ENCODE assay signal across 8 cellular contexts in genomic region chr11:62613275-62613864, GRCh38. TPM values are rescaled to one million over a fixed set of nuclear protein-coding genes. Genes with fewer than 3 reads are reported as not detected.
DNase-seq lines count a peak whose midpoint lies in the region; ATAC-seq and TF ChIP-seq lines count a peak whose summit lies in the region.

No MANE protein-coding gene starts in this region.

- no TSS peak for BruUV-seq in OCI-LY7 (replicated peaks; lab: Mats Ljungman, UMichigan)

- intact Hi-C loops in CD14-positive monocyte (cut with micrococcal nuclease) (loop anchor here in 1 of 2 donors (10.0 kb wide), 1 partner anchor 241 kb away; no protein-coding TSS in a partner anchor), OCI-LY7 (cut with micrococcal nuclease; ENCODE audit: unreplicated experiment) (loop anchor here (2.0 kb wide), 1 partner anchor 51 kb away; the partner anchor contains the start of genes C11orf98 and CSKMT)

- H3K36me3 Mint-ChIP-seq in CD14-positive monocyte (peaks cover 40 to 59% of the 10 kb centered on the region in 2 donors), endodermal cell (ENCODE audit: low read depth) (peaks cover 9% of the 10 kb centered on the region), neural progenitor cell (peaks cover 2% of the 10 kb centered on the region)

- H3K4me1 Mint-ChIP-seq in CD14-positive monocyte = peaks cover 23% of the 10 kb centered on the region
- peaks cover 22% of the 10 kb centered on the region for H3K4me1 Mint-ChIP-seq in endodermal cell
- H3K4me1 Mint-ChIP-seq in neural progenitor cell = peaks cover 25% of the 10 kb centered on the region

- peaks cover 0 to 2% (median 0%) of the 10 kb centered on the region in 3 donors for H3K27me3 Mint-ChIP-seq in CD14-positive monocyte (ENCODE audit: low read depth in 3 of 3)
- H3K27me3 Mint-ChIP-seq in endodermal cell (ENCODE audit: insufficient read depth) = no peaks in the 10 kb centered on the region
- peaks cover 4% of the 10 kb centered on the region for H3K27me3 Mint-ChIP-seq in neural progenitor cell (ENCODE audit: insufficient read depth, low read depth)

- H3K27me3 ChIP-seq in endodermal cell (ENCODE audit: control insufficient read depth, insufficient read depth, low read length, poor library complexity, severe bottlenecking) (no peaks in the 10 kb centered on the region), neural progenitor cell (peaks cover 13% of the 10 kb centered on the region)

- H3F3A ChIP-seq in neural progenitor cell (ENCODE audit: low read depth) = peaks cover 20% of the 10 kb centered on the region

- H3K4me3 Mint-ChIP-seq in CD14-positive monocyte (peak overlapping the region in 1 of 2 donors; percentile 66), endodermal cell (peak overlapping the region; percentile 74), neural progenitor cell (peak overlapping the region; percentile 81)

- H3K36me3 ChIP-seq in OCI-LY7 (ENCODE audit: insufficient read depth, low read length) (peaks cover 20% of the 10 kb centered on the region), endodermal cell (ENCODE audit: control insufficient read depth, insufficient read depth, low read length) (no peaks in the 10 kb centered on the region), neural progenitor cell (no peaks in the 10 kb centered on the region)

- H3K9ac ChIP-seq in endodermal cell (ENCODE audit: extremely low read depth, low read length, poor library complexity, severe bottlenecking) (no peak overlapping the region), neural progenitor cell (no peak overlapping the region)

- POLR2A ChIA-PET in OCI-LY7 (lab: Charles Lee) = interaction anchor here (0.5 kb wide), 1 partner anchor 22 kb away, joined by 4 read pairs; the partner anchor contains the start of gene TUT1

- no peak for ATAC-seq in GM18909 (IDR thresholded peaks at IDR 0.05; ENCODE audit: poor library complexity, unreplicated experiment)

- TF ChIP-seq CTCF in CD14-positive monocyte (IDR thresholded peaks at IDR 0.05) = no peak
- no peak for TF ChIP-seq CTCF in OCI-LY7 (conservative IDR thresholded peaks at IDR 0.05; ENCODE audit: low read length)
- TF ChIP-seq CTCF in endodermal cell (conservative IDR thresholded peaks at IDR 0.05) = no peak
- no peak for TF ChIP-seq CTCF in neural progenitor cell (IDR thresholded peaks at IDR 0.05)

- H2AFZ ChIP-seq in OCI-LY7 (ENCODE audit: low read length) (no peak overlapping the region), neural progenitor cell (replicated peaks) (no peak overlapping the region)

- DNase-seq in CD14-positive monocyte (ENCODE audit: low spot score) (no peak), OCI-LY7 (ENCODE audit: low spot score) (no peak), endodermal cell (no peak), neural progenitor cell (ENCODE audit: low spot score) (no peak), hepatic stellate cell (ENCODE audit: low spot score) (no peak), GDM1 (lab: John Stamatoyannopoulos, UW) (no peak), NCI-H2107 (lab: John Stamatoyannopoulos, UW) (no peak)

- peak overlapping the region; percentile 86; the same call in 1 of the 2 replicates for H3K4me2 ChIP-seq in OCI-LY7 (ENCODE audit: low read length)
- peak overlapping the region; percentile 81 for H3K4me2 ChIP-seq in neural progenitor cell

- H3K4me1 ChIP-seq in OCI-LY7 (ENCODE audit: insufficient read depth, low read length, poor library complexity, severe bottlenecking) (peaks cover 20% of the 10 kb centered on the region), endodermal cell (ENCODE audit: control insufficient read depth, insufficient read depth, low read length) (peaks cover 7% of the 10 kb centered on the region), neural progenitor cell (peaks cover 7% of the 10 kb centered on the region)

- CTCF ChIA-PET in OCI-LY7 (lab: Charles Lee; ENCODE audit: unreplicated experiment) = no interaction called here

- peak overlapping the region; percentile 8 to 85 (median 54) for H3K27ac Mint-ChIP-seq in CD14-positive monocyte
- H3K27ac Mint-ChIP-seq in endodermal cell = peak overlapping the region; percentile 91
- no peak overlapping the region for H3K27ac Mint-ChIP-seq in neural progenitor cell

- no peaks in the 10 kb centered on the region for H3K9me2 ChIP-seq in OCI-LY7 (ENCODE audit: insufficient read depth, low read length)

- H4K20me1 ChIP-seq in OCI-LY7 (ENCODE audit: insufficient read depth, low read length) (no peaks in the 10 kb centered on the region), neural progenitor cell (ENCODE audit: low read depth) (no peaks in the 10 kb centered on the region)

- H3K27ac ChIP-seq in OCI-LY7 (ENCODE audit: low read depth, low read length, poor library complexity, severe bottlenecking) (peak overlapping the region; percentile 61), endodermal cell (ENCODE audit: low read depth, low read length) (no peak overlapping the region), neural progenitor cell (no peak overlapping the region)

- H3K4me3 ChIP-seq in OCI-LY7 (ENCODE audit: low read depth, low read length, poor library complexity, severe bottlenecking) (no peak overlapping the region), endodermal cell (ENCODE audit: low read length) (no peak overlapping the region), neural progenitor cell (peak overlapping the region; percentile 94)

- WGBS in endodermal cell (ENCODE audit: insufficient coverage in 1 of 2, insufficient read length in 1 of 2), 2 experiments = 91 to 93% methylated on average over 13 to 23 of the region's 23 CpGs

- H3K79me2 ChIP-seq in OCI-LY7 (ENCODE audit: insufficient read depth, low read depth, low read length) (peaks cover 5% of the 10 kb centered on the region; the same call in 1 of the 2 replicates), neural progenitor cell (ENCODE audit: low read depth) (no peaks in the 10 kb centered on the region)

- peaks cover 0 to 2% (median 0%) of the 10 kb centered on the region in 7 donors for H3K9me3 Mint-ChIP-seq in CD14-positive monocyte
- H3K9me3 Mint-ChIP-seq in endodermal cell = no peaks in the 10 kb centered on the region
- H3K9me3 Mint-ChIP-seq in neural progenitor cell = no peaks in the 10 kb centered on the region

- H3K9me3 ChIP-seq in OCI-LY7 (ENCODE audit: low read length) = no peaks in the 10 kb centered on the region
- no peaks in the 10 kb centered on the region for H3K9me3 ChIP-seq in endodermal cell (ENCODE audit: control insufficient read depth, low read length)
- no peaks in the 10 kb centered on the region for H3K9me3 ChIP-seq in neural progenitor cell (ENCODE audit: low read depth)

RNA-seq across cellular contexts. Expression of gene ROM1, which starts 0.3 kb away (rescaled TPM):
- 1 to 10 TPM in 1 of 2 donors, under 1 TPM in 1; 0.51 to 1.4 TPM for polyA plus RNA-seq in CD14-positive monocyte
- 0.69 and 1.1 TPM in 2 replicates for total RNA-seq in OCI-LY7 (2014; rRNA removed; shearing (Covaris generic))
- total RNA-seq in OCI-LY7 (2022) (1.2 and 2.5 TPM in 2 replicates), endodermal cell (1 to 10 TPM in 1 of 2 donors, under 1 TPM in 1; 0.71 to 1.3 TPM), neural progenitor cell (ENCODE audit: low replicate concordance) (2.2 TPM in 1 of 2 replicates, not detected in the other)
- polyA plus RNA-seq in endodermal cell (2013, experiment 1 of 2) = 0.71 TPM
- 1.2 TPM for polyA plus RNA-seq in endodermal cell (2013, experiment 2 of 2)

RNA-seq across cellular contexts. Expression of gene EML3, which starts 0.8 kb away (rescaled TPM):
- polyA plus RNA-seq in CD14-positive monocyte = 10 to 100 TPM in 1 of 2 donors, 1 to 10 TPM in 1; 7.2 to 10.6 TPM
- 41.2 and 52.8 TPM in 2 replicates for total RNA-seq in OCI-LY7 (2014; rRNA removed; shearing (Covaris generic))
- 81.6 and 92.6 TPM in 2 replicates for total RNA-seq in OCI-LY7 (2022)
- 10 to 100 TPM; 51.5 to 57.7 TPM for total RNA-seq in endodermal cell
- 27.2 TPM for polyA plus RNA-seq in endodermal cell (2013, experiment 1 of 2)
- 23.1 TPM for polyA plus RNA-seq in endodermal cell (2013, experiment 2 of 2)
- 4.0 and 26.6 TPM in 2 replicates for total RNA-seq in neural progenitor cell (ENCODE audit: low replicate concordance)

RNA-seq across cellular contexts. Expression of gene B3GAT3, which starts 8.4 kb away (rescaled TPM):
- polyA plus RNA-seq in CD14-positive monocyte = 10 to 100 TPM; 18.5 to 19.0 TPM
- 55.8 and 74.3 TPM in 2 replicates for total RNA-seq in OCI-LY7 (2014; rRNA removed; shearing (Covaris generic))
- total RNA-seq in OCI-LY7 (2022) (66.2 and 71.3 TPM in 2 replicates), endodermal cell (10 to 100 TPM; 38.6 to 53.9 TPM), neural progenitor cell (ENCODE audit: low replicate concordance) (21.2 and 44.0 TPM in 2 replicates)
- 35.8 TPM for polyA plus RNA-seq in endodermal cell (2013, experiment 1 of 2)
- polyA plus RNA-seq in endodermal cell (2013, experiment 2 of 2) = 35.8 TPM

RNA-seq across cellular contexts. Expression of gene MTA2, which starts 11.7 kb away (rescaled TPM):
- polyA plus RNA-seq in CD14-positive monocyte = 10 to 100 TPM; 14.0 to 17.6 TPM
- 130 and 133 TPM in 2 replicates for total RNA-seq in OCI-LY7 (2014; rRNA removed; shearing (Covaris generic))
- total RNA-seq in OCI-LY7 (2022) (162 and 174 TPM in 2 replicates), endodermal cell (100 to 1,000 TPM; 131 to 155 TPM), neural progenitor cell (ENCODE audit: low replicate concordance) (108 and 135 TPM in 2 replicates)
- polyA plus RNA-seq in endodermal cell (2013, experiment 1 of 2) = 118 TPM
- polyA plus RNA-seq in endodermal cell (2013, experiment 2 of 2) = 114 TPM

RNA-seq across cellular contexts. Expression of gene TUT1, which starts 22.0 kb away (rescaled TPM):
- polyA plus RNA-seq in CD14-positive monocyte = 1 to 10 TPM; 1.8 to 2.1 TPM
- total RNA-seq in OCI-LY7 (2014; rRNA removed; shearing (Covaris generic)) = 15.6 and 22.5 TPM in 2 replicates
- 38.2 and 40.4 TPM in 2 replicates for total RNA-seq in OCI-LY7 (2022)
- total RNA-seq in endodermal cell = 10 to 100 TPM; 16.0 to 33.5 TPM
- polyA plus RNA-seq in endodermal cell (2013, experiment 1 of 2) = 22.9 TPM
- polyA plus RNA-seq in endodermal cell (2013, experiment 2 of 2) = 19.0 TPM
- total RNA-seq in neural progenitor cell (ENCODE audit: low replicate concordance) = 4.8 and 23.1 TPM in 2 replicates
